ENCODE assay signal across 11 cellular contexts in the genomic region with DNA sequence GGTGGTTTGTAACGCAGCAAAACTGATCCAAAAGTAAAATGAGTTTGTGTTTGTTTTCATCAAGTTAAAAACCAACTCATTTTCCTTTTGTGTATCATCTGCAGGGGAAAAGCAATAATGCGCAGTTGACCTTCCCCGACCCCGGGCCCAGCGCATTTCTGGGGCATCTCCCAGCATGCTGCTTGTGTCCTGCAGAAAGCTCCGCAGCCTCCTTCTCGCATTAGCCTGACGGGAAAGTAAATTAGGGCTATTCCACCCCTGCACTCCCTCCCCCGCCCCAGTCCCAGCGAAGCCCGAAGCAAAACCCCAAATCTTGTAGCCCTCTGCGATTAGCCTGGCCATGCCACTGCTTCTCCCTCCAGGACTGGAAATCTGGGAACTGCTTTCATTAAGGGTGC.
DNase-seq lines count a peak whose midpoint lies in the region; FAIRE-seq and TF ChIP-seq lines count a peak whose summit lies in the region.
"Had no signal": no experiment of that assay in that cellular context is flagged by ENCODE, and none has a peak within 500 bp of the region (broad histone marks: within the 10 kb centered on the region; RNA-seq: fewer than 3 reads in every experiment).

No MANE protein-coding gene starts in this region.

- intact Hi-C loops in dorsolateral prefrontal cortex (cut with DNase I), result loop anchor here (1.0 to 5.0 kb wide), 8 partner anchors 36 to 206 kb away; a partner anchor contains a TSS

- peak overlapping the region; percentile 19 for H3K27ac Mint-ChIP-seq in T-helper 2 cell treated with Interferon-gamma antibody and Interleukin-4, amounts not matched to agents 5 μg/mL and 100 μg/mL, for 36 hours
- peak overlapping the region; percentile 30 for H3K27ac Mint-ChIP-seq in type B pancreatic cell

- H3K36me3 Mint-ChIP-seq in T-helper 2 cell treated with Interferon-gamma antibody and Interleukin-4, amounts not matched to agents 5 μg/mL and 100 μg/mL, for 36 hours (ENCODE audit: low read depth), result no peaks in the 10 kb centered on the region
- no peaks in the 10 kb centered on the region for H3K36me3 Mint-ChIP-seq in type B pancreatic cell

- H3K4me1 ChIP-seq in mucosa of stomach (ENCODE audit: control insufficient read depth, insufficient read depth, low read length), result peaks cover 15% of the 10 kb centered on the region

- no peak for FAIRE-seq in H54 (lab: Jason Lieb, UNC)
- FAIRE-seq: A204.1 had no signal

- H3K4me3 Mint-ChIP-seq in T-helper 2 cell treated with Interferon-gamma antibody and Interleukin-4, amounts not matched to agents 5 μg/mL and 100 μg/mL, for 36 hours, result no peak overlapping the region
- H3K4me3 Mint-ChIP-seq in type B pancreatic cell, result peak overlapping the region; percentile 82

- H3K36me3 ChIP-seq in mucosa of stomach (ENCODE audit: control insufficient read depth, insufficient read depth, low read length), result no peaks in the 10 kb centered on the region

- H3K9me3 Mint-ChIP-seq in T-helper 2 cell treated with Interferon-gamma antibody and Interleukin-4, amounts not matched to agents 5 μg/mL and 100 μg/mL, for 36 hours, result no peaks in the 10 kb centered on the region
- H3K9me3 Mint-ChIP-seq in type B pancreatic cell, result no peaks in the 10 kb centered on the region
- H3K9me3 Mint-ChIP-seq: activated B cell treated with CpG ODN at 0.5 μM for 24 hours had no signal

- H3K4me3 ChIP-seq in dorsolateral prefrontal cortex (peak overlapping the region in 49 of 59 donors; percentile 19 to 69 (median 48)), mucosa of stomach (ENCODE audit: low read length) (no peak overlapping the region)
- H3K4me3 ChIP-seq: lung had no signal

- TF ChIP-seq CTCF in dorsolateral prefrontal cortex (IDR thresholded peaks at IDR 0.05 in 54 of 56, conservative IDR thresholded peaks at IDR 0.05 in 2 of 56; ENCODE audit: low read depth in 1 of 56, partially characterized antibody in 56 of 56) (no peak), type B pancreatic cell (conservative IDR thresholded peaks at IDR 0.05) (no peak)

- no peak for TF ChIP-seq POLR2A in H54 (IDR thresholded peaks at IDR 0.05; ENCODE audit: low read depth, low read length)

- peak overlapping the region; percentile 57 for H3K9ac ChIP-seq in mucosa of stomach (ENCODE audit: low read length)

- no peak for DNase-seq in T-helper 2 cell treated with Interferon-gamma antibody and Interleukin-4, amounts not matched to agents 5 μg/mL and 100 μg/mL, for 36 hours (ENCODE audit: low spot score)
- DNase-seq in T-helper 2 cell (no peak), dorsolateral prefrontal cortex (peak in 5 of 10 donors; percentile 17 to 51 (median 46)), type B pancreatic cell (ENCODE audit: extremely low spot score, unreplicated experiment) (no peak), H54 (ENCODE audit: insufficient read length, low spot score) (no peak), superior temporal gyrus (ENCODE audit: extremely low spot score) (no peak)
- DNase-seq in activated CD4-positive, alpha-beta T cell treated with anti-CD3 and anti-CD28 coated beads, Interleukin-2, amount 50 U/mL, for 48 hours, result no peak

- H3K4me1 Mint-ChIP-seq in T-helper 2 cell treated with Interferon-gamma antibody and Interleukin-4, amounts not matched to agents 5 μg/mL and 100 μg/mL, for 36 hours (ENCODE audit: low read depth), result peaks cover 25% of the 10 kb centered on the region
- peaks cover 24% of the 10 kb centered on the region for H3K4me1 Mint-ChIP-seq in type B pancreatic cell (ENCODE audit: unreplicated experiment)

- H3K27me3 ChIP-seq in dorsolateral prefrontal cortex (no peaks in the 10 kb centered on the region), mucosa of stomach (ENCODE audit: control insufficient read depth, insufficient read depth, low read length) (no peaks in the 10 kb centered on the region)

- H3K27ac ChIP-seq in dorsolateral prefrontal cortex, result peak overlapping the region; percentile 33 to 99 (median 95)

- no peaks in the 10 kb centered on the region for H3K27me3 Mint-ChIP-seq in T-helper 2 cell treated with Interferon-gamma antibody and Interleukin-4, amounts not matched to agents 5 μg/mL and 100 μg/mL, for 36 hours (ENCODE audit: low read depth)
- peaks cover 4% of the 10 kb centered on the region for H3K27me3 Mint-ChIP-seq in type B pancreatic cell
- H3K27me3 Mint-ChIP-seq: activated B cell treated with CpG ODN at 0.5 μM for 24 hours had no signal

- no peaks in the 10 kb centered on the region for H3K9me3 ChIP-seq in mucosa of stomach (ENCODE audit: control insufficient read depth, low read length)
